9 cellular contexts compared by ENCODE assay signal in the genomic region with DNA sequence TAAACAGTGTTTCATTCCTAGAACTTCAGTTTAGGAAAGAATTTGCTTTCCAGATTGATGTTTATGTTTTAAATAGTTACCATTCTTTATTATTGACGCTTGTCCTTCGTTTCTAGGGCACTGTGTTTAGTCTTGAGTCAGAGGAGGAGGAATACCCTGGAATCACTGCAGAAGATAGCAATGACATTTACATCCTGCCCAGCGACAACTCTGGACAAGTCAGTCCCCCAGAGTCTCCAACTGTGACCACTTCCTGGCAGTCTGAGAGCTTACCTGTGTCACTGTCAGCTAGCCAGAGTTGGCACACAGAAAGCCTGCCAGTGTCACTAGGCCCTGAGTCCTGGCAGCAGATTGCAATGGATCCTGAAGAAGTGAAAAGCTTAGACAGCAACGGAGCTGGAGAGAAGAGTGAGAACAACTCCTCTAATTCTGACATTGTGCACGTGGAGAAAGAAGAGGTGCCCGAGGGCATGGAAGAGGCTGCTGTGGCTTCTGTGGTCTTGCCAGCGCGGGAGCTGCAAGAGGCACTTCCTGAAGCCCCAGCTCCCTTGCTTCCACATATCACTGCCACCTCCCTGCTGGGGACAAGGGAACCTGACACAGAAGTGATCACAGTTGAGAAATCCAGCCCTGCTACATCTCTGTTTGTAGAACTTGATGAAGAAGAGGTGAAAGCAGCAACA. TPM values are rescaled to one million over a fixed set of nuclear protein-coding genes. Genes with fewer than 3 reads are reported as not detected.
A peak's percentile ranks its signal among the peaks of the same experiment; 100 is the strongest.
DNase-seq lines count a peak whose midpoint lies in the region; ATAC-seq and TF ChIP-seq lines count a peak whose summit lies in the region.
"Had no signal": no experiment of that assay in that cellular context is flagged by ENCODE, and none has a peak within 500 bp of the region (broad histone marks: within the 10 kb centered on the region; RNA-seq: fewer than 3 reads in every experiment).

No MANE protein-coding gene starts in this region.

- H3K27me3 Mint-ChIP-seq in CD8-positive, alpha-beta memory T cell: peaks cover 0 to 1% of the 10 kb centered on the region in 2 donors
- H3K27me3 Mint-ChIP-seq in naive thymus-derived CD8-positive, alpha-beta T cell: no peaks in the 10 kb centered on the region

- no peak for TF ChIP-seq POLR2A in vagina (IDR thresholded peaks at IDR 0.05)

- peaks cover 7% of the 10 kb centered on the region for H3K4me1 ChIP-seq in CD8-positive, alpha-beta memory T cell (ENCODE audit: insufficient read depth, low read length)
- peaks cover 34% of the 10 kb centered on the region for H3K4me1 ChIP-seq in SJCRH30
- H3K4me1 ChIP-seq in vagina: peaks cover 10% of the 10 kb centered on the region

- peak in 1 of 2 donors; percentile 14 for ATAC-seq in naive thymus-derived CD8-positive, alpha-beta T cell

- peak overlapping the region in 1 of 7 donors; percentile 4 for H3K4me3 Mint-ChIP-seq in CD8-positive, alpha-beta memory T cell
- peak overlapping the region in 1 of 10 donors; percentile 56 for H3K4me3 Mint-ChIP-seq in naive thymus-derived CD8-positive, alpha-beta T cell

- H3K9me3 ChIP-seq in CD8-positive, alpha-beta memory T cell (ENCODE audit: low read length): no peaks in the 10 kb centered on the region
- H3K9me3 ChIP-seq in SJCRH30 (replicated peaks) (no peaks in the 10 kb centered on the region), vagina (no peaks in the 10 kb centered on the region)

- H3K4me3 ChIP-seq in CD8-positive, alpha-beta memory T cell (ENCODE audit: low read length): no peak overlapping the region
- H3K4me3 ChIP-seq in SJCRH30 (no peak overlapping the region), vagina (no peak overlapping the region)

- H3K4me1 Mint-ChIP-seq in CD8-positive, alpha-beta memory T cell: peaks cover 7 to 16% (median 11%) of the 10 kb centered on the region in 3 donors
- H3K4me1 Mint-ChIP-seq in naive thymus-derived CD8-positive, alpha-beta T cell: peaks cover 13 to 20% (median 15%) of the 10 kb centered on the region in 4 donors

- H3K27me3 ChIP-seq in CD8-positive, alpha-beta memory T cell (ENCODE audit: insufficient read depth, low read length, poor library complexity, severe bottlenecking): no peaks in the 10 kb centered on the region
- H3K27me3 ChIP-seq in SJCRH30: no peaks in the 10 kb centered on the region
- no peaks in the 10 kb centered on the region for H3K27me3 ChIP-seq in vagina

- POLR2A ChIA-PET in CD8-positive, alpha-beta memory T cell (lab: Charles Lee): no interaction called here
- POLR2A ChIA-PET in naive thymus-derived CD8-positive, alpha-beta T cell (lab: Charles Lee): no interaction called here

- DNase-seq in CD8-positive, alpha-beta memory T cell: no peak
- DNase-seq in NOMO-1 treated with DMSO at 0.1 percent for 48 hours (lab: John Stamatoyannopoulos, UW; ENCODE audit: unreplicated experiment) (peak; percentile 64), cerebellar cortex (ENCODE audit: low spot score) (peak; percentile 83), NK-92 (lab: John Stamatoyannopoulos, UW; ENCODE audit: unreplicated experiment) (no peak), NCI-H345 (lab: John Stamatoyannopoulos, UW) (no peak), SJCRH30 (no peak), vagina (ENCODE audit: extremely low spot score in 2 of 2) (no peak)
- DNase-seq in naive thymus-derived CD8-positive, alpha-beta T cell: no peak
- DNase-seq: SHP77 had no signal

- no peaks in the 10 kb centered on the region for H3K9me3 Mint-ChIP-seq in CD8-positive, alpha-beta memory T cell
- H3K9me3 Mint-ChIP-seq in naive thymus-derived CD8-positive, alpha-beta T cell: no peaks in the 10 kb centered on the region

- H3K36me3 Mint-ChIP-seq in CD8-positive, alpha-beta memory T cell: peaks cover 0 to 52% (median 16%) of the 10 kb centered on the region in 3 donors
- peaks cover 0 to 44% (median 13%) of the 10 kb centered on the region in 3 donors for H3K36me3 Mint-ChIP-seq in naive thymus-derived CD8-positive, alpha-beta T cell

- H3K27ac Mint-ChIP-seq in CD8-positive, alpha-beta memory T cell: peak overlapping the region; percentile 46 to 90 (median 84)
- H3K27ac Mint-ChIP-seq in naive thymus-derived CD8-positive, alpha-beta T cell: peak overlapping the region; percentile 30 to 95 (median 80)

- no peak overlapping the region for H3K27ac ChIP-seq in CD8-positive, alpha-beta memory T cell (ENCODE audit: low read depth, low read length)
- H3K27ac ChIP-seq in SJCRH30 (no peak overlapping the region), vagina (no peak overlapping the region)

- no peak for TF ChIP-seq CTCF in vagina (IDR thresholded peaks at IDR 0.05)

- CTCF ChIA-PET in CD8-positive, alpha-beta memory T cell (lab: Charles Lee): interaction anchor here (1.4 to 1.5 kb wide), 2 partner anchors 16 to 59 kb away, joined by 4 read pairs; no protein-coding TSS in a partner anchor

- H3K36me3 ChIP-seq in CD8-positive, alpha-beta memory T cell (ENCODE audit: insufficient read depth, low read length): peaks cover 12% of the 10 kb centered on the region
- peaks cover 24% of the 10 kb centered on the region for H3K36me3 ChIP-seq in SJCRH30
- peaks cover 3 to 39% of the 10 kb centered on the region in 2 donors for H3K36me3 ChIP-seq in vagina

- intact Hi-C loops in vagina (cut with DNase I): no loop called here

RNA-seq across cellular contexts. Expression of a gene that starts 47.6 kb away (rescaled TPM):
- 10 to 100 TPM; 11.5 to 14.1 TPM for total RNA-seq in CD8-positive, alpha-beta memory T cell
- 72.5 TPM for polyA plus RNA-seq in CD8-positive, alpha-beta memory T cell
- total RNA-seq in naive thymus-derived CD8-positive, alpha-beta T cell: 10 to 100 TPM; 22.3 to 23.0 TPM
- 10 to 100 TPM; 67.0 to 84.1 (median 67.7) TPM for polyA plus RNA-seq in naive thymus-derived CD8-positive, alpha-beta T cell
- 39.9 and 54.0 TPM in 2 replicates for total RNA-seq in SJCRH30 (2014; rRNA removed; shearing (Covaris generic))
- 36.3 TPM for total RNA-seq in vagina

Comparison
In these comparisons a context has a peak if more than half of its experiments do, and no peak if none do; other contexts are left out.
1. DNase-seq: peak in NOMO-1 treated with DMSO at 0.1 percent for 48 hours (single experiment) and cerebellar cortex (single experiment); none in CD8-positive, alpha-beta memory T cell (0 of 5), naive thymus-derived CD8-positive, alpha-beta T cell (0 of 10), NK-92 (single experiment), NCI-H345 (single experiment), SJCRH30 (0 of 2) and vagina (0 of 2).